ENCODE assay signal across 17 cellular contexts in genomic region chr5:44002381-44002901, GRCh38.
DNase-seq lines count a peak whose midpoint lies in the region; ATAC-seq and TF ChIP-seq lines count a peak whose summit lies in the region.
"Had no signal": no experiment of that assay in that cellular context is flagged by ENCODE, and none has a peak within 500 bp of the region (broad histone marks: within the 10 kb centered on the region; RNA-seq: fewer than 3 reads in every experiment).

No MANE protein-coding gene starts in this region.

- ATAC-seq in left lobe of liver (peak; percentile 83), GM19023 (IDR thresholded peaks at IDR 0.05; ENCODE audit: unreplicated experiment) (no peak)
- no peak for ATAC-seq in stimulated activated effector memory CD8-positive, alpha-beta T cell treated with anti-CD3 and anti-CD28 coated beads, Interleukin-12 subunit alpha, Interleukin-12 subunit beta, amount 100 ng/mL, for 72 hours
- ATAC-seq: heart left ventricle, Right ventricle myocardium inferior had no signal

- no peak for TF ChIP-seq POLR2A in adrenal gland (IDR thresholded peaks at IDR 0.05)

- no peaks in the 10 kb centered on the region for H3K9me3 ChIP-seq in adrenal gland (replicated peaks in 1 of 3)

- no peaks in the 10 kb centered on the region for H3K36me3 ChIP-seq in adrenal gland (replicated peaks in 1 of 2)
- H3K36me3 ChIP-seq: heart left ventricle, WERI-Rb-1 had no signal

- intact Hi-C loops in adrenal gland (cut with DNase I), result no loop called here

- TF ChIP-seq CTCF in AG09319 (IDR thresholded peaks at IDR 0.05; ENCODE audit: low read depth, low read length) (no peak), adrenal gland (IDR thresholded peaks at IDR 0.05) (no peak)

- no peak overlapping the region for H3K27ac ChIP-seq in adrenal gland
- H3K27ac ChIP-seq: heart left ventricle, WERI-Rb-1 had no signal

- no peaks in the 10 kb centered on the region for H3K27me3 ChIP-seq in adrenal gland
- H3K27me3 ChIP-seq: heart left ventricle had no signal

- DNase-seq in AG09319 (ENCODE audit: extremely low read depth, low read depth) (peak; percentile 3), HT1080 (ENCODE audit: low read depth) (peak; percentile 7), adrenal gland (peak; percentile 43 to 64 (median 56)), left lobe of liver (ENCODE audit: low spot score) (peak; percentile 78), NCI-H1092 (lab: John Stamatoyannopoulos, UW) (no peak), T1000 (lab: John Stamatoyannopoulos, UW) (no peak)
- DNase-seq in stimulated activated effector memory CD8-positive, alpha-beta T cell treated with anti-CD3 and anti-CD28 coated beads, Interleukin-12 subunit alpha, Interleukin-12 subunit beta, amount 100 ng/mL, for 72 hours (ENCODE audit: low spot score in 2 of 2), result no peak
- DNase-seq: amygdala; effector CD8-positive, alpha-beta T cell; heart left ventricle; NCI-H345; WERI-Rb-1 had no signal

- H3K4me3 Mint-ChIP-seq in stimulated activated effector memory CD8-positive, alpha-beta T cell treated with anti-CD3 and anti-CD28 coated beads, Interleukin-12 subunit alpha, Interleukin-12 subunit beta, amount 100 ng/mL, for 72 hours, result no peak overlapping the region
- H3K4me3 Mint-ChIP-seq: CD14-positive monocyte; memory B cell; stimulated activated memory B cell treated with anti-CD40 and anti-IgM and Interleukin-4, amounts not matched to agents 10 μg/mL and 1 μg/mL and 100 μg/mL, for 72 hours had no signal

- H3K36me3 Mint-ChIP-seq in stimulated activated effector memory CD8-positive, alpha-beta T cell treated with anti-CD3 and anti-CD28 coated beads, Interleukin-12 subunit alpha, Interleukin-12 subunit beta, amount 100 ng/mL, for 72 hours, result no peaks in the 10 kb centered on the region
- H3K36me3 Mint-ChIP-seq: CD14-positive monocyte; memory B cell; stimulated activated memory B cell treated with anti-CD40 and anti-IgM and Interleukin-4, amounts not matched to agents 10 μg/mL and 1 μg/mL and 100 μg/mL, for 72 hours had no signal

- peaks cover 10% of the 10 kb centered on the region for H3K9me3 Mint-ChIP-seq in stimulated activated effector memory CD8-positive, alpha-beta T cell treated with anti-CD3 and anti-CD28 coated beads, Interleukin-12 subunit alpha, Interleukin-12 subunit beta, amount 100 ng/mL, for 72 hours

- H3K4me3 ChIP-seq in adrenal gland, result no peak overlapping the region
- H3K4me3 ChIP-seq: heart left ventricle had no signal

- peaks cover 6 to 7% of the 10 kb centered on the region in 2 donors for H3K4me1 ChIP-seq in adrenal gland (replicated peaks in 1 of 2)
- H3K4me1 ChIP-seq: heart left ventricle had no signal

- no peaks in the 10 kb centered on the region for H3K4me1 Mint-ChIP-seq in stimulated activated effector memory CD8-positive, alpha-beta T cell treated with anti-CD3 and anti-CD28 coated beads, Interleukin-12 subunit alpha, Interleukin-12 subunit beta, amount 100 ng/mL, for 72 hours
- H3K4me1 Mint-ChIP-seq: CD14-positive monocyte; memory B cell; stimulated activated memory B cell treated with anti-CD40 and anti-IgM and Interleukin-4, amounts not matched to agents 10 μg/mL and 1 μg/mL and 100 μg/mL, for 72 hours had no signal

- H3K27ac Mint-ChIP-seq in stimulated activated effector memory CD8-positive, alpha-beta T cell treated with anti-CD3 and anti-CD28 coated beads, Interleukin-12 subunit alpha, Interleukin-12 subunit beta, amount 100 ng/mL, for 72 hours, result no peak overlapping the region
- H3K27ac Mint-ChIP-seq: CD14-positive monocyte; memory B cell; stimulated activated memory B cell treated with anti-CD40 and anti-IgM and Interleukin-4, amounts not matched to agents 10 μg/mL and 1 μg/mL and 100 μg/mL, for 72 hours had no signal

Comparison
In these comparisons a context has a peak if more than half of its experiments do, and no peak if none do; other contexts are left out.
1. DNase-seq: peak in AG09319 (single experiment), HT1080 (single experiment), adrenal gland (7 of 7) and left lobe of liver (single experiment); none in NCI-H1092 (single experiment), stimulated activated effector memory CD8-positive, alpha-beta T cell treated with anti-CD3 and anti-CD28 coated beads, Interleukin-12 subunit alpha, Interleukin-12 subunit beta, amount 100 ng/mL, for 72 hours (0 of 2) and T1000 (single experiment).